8 cellular contexts compared by ENCODE assay signal in genomic region chr10:3852147-3852904, GRCh38.
A peak's percentile ranks its signal among the peaks of the same experiment; 100 is the strongest.
DNase-seq lines count a peak whose midpoint lies in the region; FAIRE-seq and TF ChIP-seq lines count a peak whose summit lies in the region.

No MANE protein-coding gene starts in this region.

- H3K9me3 ChIP-seq in H1 (ENCODE audit: insufficient read depth in 2 of 2, low read depth in 1 of 2, low read length in 1 of 2) = no peaks in the 10 kb centered on the region

- no peak overlapping the region for H3K23ac ChIP-seq in H1 (ENCODE audit: insufficient read length)

- H4K5ac ChIP-seq in H1 (ENCODE audit: insufficient read length, low read depth, low read length) = no peak overlapping the region

- no peak overlapping the region for H3K27ac ChIP-seq in H1 (ENCODE audit: low read depth, low read length)

- H3K9me3 Mint-ChIP-seq in stimulated activated naive CD8-positive, alpha-beta T cell treated with anti-CD3 and anti-CD28 coated beads, Interleukin-15, Interleukin-2, amounts not matched to agents 100 ng/mL and 50 ng/mL, for 24 hours = no peaks in the 10 kb centered on the region

- no peaks in the 10 kb centered on the region for H3K27me3 Mint-ChIP-seq in stimulated activated naive CD8-positive, alpha-beta T cell treated with anti-CD3 and anti-CD28 coated beads, Interleukin-15, Interleukin-2, amounts not matched to agents 100 ng/mL and 50 ng/mL, for 24 hours

- CTCF ChIA-PET in H1 (lab: Charles Lee; ENCODE audit: partially characterized antibody) = interaction anchor here (1.1 to 1.5 kb wide), 2 partner anchors 37 to 142 kb away, joined by 3 read pairs; no protein-coding TSS in a partner anchor

- no peak overlapping the region for H4K91ac ChIP-seq in H1 (replicated peaks; ENCODE audit: insufficient read length, low read length)

- no peaks in the 10 kb centered on the region for H3K36me3 ChIP-seq in H1 (ENCODE audit: control insufficient read depth in 2 of 4, insufficient read depth in 4 of 4, low read length in 3 of 4)

- TF ChIP-seq RAD21 in H1 (IDR thresholded peaks at IDR 0.05 in 1 of 2, conservative IDR thresholded peaks at IDR 0.05 in 1 of 2; ENCODE audit: low read depth in 2 of 2, low read length in 2 of 2) = no peak

- H2BK15ac ChIP-seq in H1 (ENCODE audit: low read length) = no peak overlapping the region

- no peak overlapping the region for H3K56ac ChIP-seq in H1 (replicated peaks; ENCODE audit: insufficient read length, low read depth, low read length)

- H2AFZ ChIP-seq in H1 (ENCODE audit: low read length) = 0 out of 2 replicates have a peak overlapping the region, but pooled peaks have one; percentile 7

- no peak overlapping the region for H3K4me3 ChIP-seq in H1 (ENCODE audit: extremely low read depth in 1 of 4, insufficient read depth in 2 of 4, low read depth in 3 of 4, low read length in 4 of 4)

- TF ChIP-seq EP300 in H1 (IDR thresholded peaks at IDR 0.05; ENCODE audit: borderline replicate concordance in 1 of 2, low read depth in 2 of 2, low read length in 2 of 2) = no peak

- H3K9ac ChIP-seq in H1 (replicated peaks in 1 of 4; ENCODE audit: extremely low read depth in 1 of 4, low read depth in 3 of 4, low read length in 3 of 4) = no peak overlapping the region

- H2BK20ac ChIP-seq in H1 (ENCODE audit: low read length) = no peak overlapping the region

- DNase-seq in GM12891 (ENCODE audit: insufficient read length, low spot score) = no peak
- peak; percentile 100 for DNase-seq in HCEC 1CT
- DNase-seq in LoVo (ENCODE audit: low spot score) = peak; percentile 98
- DNase-seq in activated CD4-positive, CD25-positive, alpha-beta regulatory T cell treated with anti-CD3 and anti-CD28 coated beads, Interleukin-2, amount 50 U/mL, for 72 hours = peak; percentile 54
- DNase-seq in H1 (ENCODE audit: low read depth in 1 of 2, low spot score in 2 of 2) = peak in 1 of 2 experiments; percentile 17
- DNase-seq in mucosa of gallbladder (ENCODE audit: low spot score) = peak; percentile 95
- DNase-seq in KG1 (lab: John Stamatoyannopoulos, UW) = no peak

- peaks cover 0 to 3% (median 2%) of the 10 kb centered on the region in 4 experiments; a peak in 3 of 7 replicates for H3K4me1 ChIP-seq in H1 (replicated peaks in 1 of 4; ENCODE audit: control insufficient read depth in 3 of 4, insufficient read depth in 4 of 4, low read length in 3 of 4)

- no peak for TF ChIP-seq CTCF in H1 (IDR thresholded peaks at IDR 0.05; ENCODE audit: control extremely low read depth in 1 of 3, insufficient read depth in 1 of 3, low read depth in 1 of 3, low read length in 3 of 3)

- peaks cover 4% of the 10 kb centered on the region for H3K36me3 Mint-ChIP-seq in stimulated activated naive CD8-positive, alpha-beta T cell treated with anti-CD3 and anti-CD28 coated beads, Interleukin-15, Interleukin-2, amounts not matched to agents 100 ng/mL and 50 ng/mL, for 24 hours (ENCODE audit: low read depth)

- no peaks in the 10 kb centered on the region for H3K79me1 ChIP-seq in H1 (ENCODE audit: low read depth, low read length)

- peak; percentile 82 for FAIRE-seq in GM12891 (lab: Jason Lieb, UNC)
- FAIRE-seq in H1 (lab: Jason Lieb, UNC) = no peak

- no peak overlapping the region for H3K14ac ChIP-seq in H1 (ENCODE audit: insufficient read length)

- peaks cover 53% of the 10 kb centered on the region for H3K4me1 Mint-ChIP-seq in stimulated activated naive CD8-positive, alpha-beta T cell treated with anti-CD3 and anti-CD28 coated beads, Interleukin-15, Interleukin-2, amounts not matched to agents 100 ng/mL and 50 ng/mL, for 24 hours (ENCODE audit: low read depth)

- H2BK12ac ChIP-seq in H1 (ENCODE audit: low read depth, low read length) = no peak overlapping the region; the same call in 1 of the 2 replicates

- no peaks in the 10 kb centered on the region for H3K79me2 ChIP-seq in H1 (ENCODE audit: control insufficient read depth in 1 of 2, insufficient read depth in 2 of 2, low read length in 2 of 2)

- H2BK120ac ChIP-seq in H1 (replicated peaks; ENCODE audit: low read depth, low read length) = no peak overlapping the region

- peak overlapping the region; percentile 93 for H3K27ac Mint-ChIP-seq in stimulated activated naive CD8-positive, alpha-beta T cell treated with anti-CD3 and anti-CD28 coated beads, Interleukin-15, Interleukin-2, amounts not matched to agents 100 ng/mL and 50 ng/mL, for 24 hours

- peak overlapping the region; percentile 65 for H3K4me3 Mint-ChIP-seq in stimulated activated naive CD8-positive, alpha-beta T cell treated with anti-CD3 and anti-CD28 coated beads, Interleukin-15, Interleukin-2, amounts not matched to agents 100 ng/mL and 50 ng/mL, for 24 hours

- no peak overlapping the region for H2BK5ac ChIP-seq in H1 (ENCODE audit: low read depth, low read length)

- POLR2A ChIA-PET in H1 (lab: Charles Lee; ENCODE audit: partially characterized antibody) = interaction anchor here (0.7 kb wide), 1 partner anchor 52 kb away, joined by 3 read pairs; no protein-coding TSS in a partner anchor

- H3K23me2 ChIP-seq in H1 (ENCODE audit: low read depth, low read length) = no peaks in the 10 kb centered on the region

- no peak for TF ChIP-seq POLR2A in GM12891 (IDR thresholded peaks at IDR 0.05; ENCODE audit: low read depth, low read length)
- TF ChIP-seq POLR2A in H1 (IDR thresholded peaks at IDR 0.05; ENCODE audit: control extremely low read depth in 1 of 2, low read depth in 2 of 2, low read length in 2 of 2) = no peak

- 88% methylated on average over 10 of the region's 10 CpGs; no CpG with 5 or more reads in 1 of the 2 experiments for WGBS in H1 (ENCODE audit: extremely low coverage in 1 of 2, insufficient coverage in 1 of 2, insufficient read length in 1 of 2, insufficient replicate concordance in 2 of 2, low coverage in 1 of 2, low lambda C conversion rate in 2 of 2, missing lambda C conversion rate in 1 of 2), 2 experiments

- H3K18ac ChIP-seq in H1 (ENCODE audit: extremely low read depth, low read length) = no peak overlapping the region

- H3K4ac ChIP-seq in H1 (replicated peaks; ENCODE audit: insufficient read length, low read depth, low read length) = no peak overlapping the region

- no peak overlapping the region for H2AK5ac ChIP-seq in H1 (ENCODE audit: low read depth, low read length)

- H4K20me1 ChIP-seq in H1 (replicated peaks in 1 of 2; ENCODE audit: control insufficient read depth in 1 of 2, insufficient read depth in 2 of 2, low read length in 2 of 2) = no peaks in the 10 kb centered on the region

- no peak overlapping the region for H4K8ac ChIP-seq in H1 (ENCODE audit: extremely low read depth, insufficient read depth, low read length)

- no peaks in the 10 kb centered on the region for H3K27me3 ChIP-seq in H1 (replicated peaks in 1 of 4; ENCODE audit: control insufficient read depth in 3 of 4, extremely low read depth in 1 of 4, insufficient read depth in 3 of 4, low read length in 3 of 4)

- no peak overlapping the region for H3K4me2 ChIP-seq in H1 (ENCODE audit: insufficient read depth in 1 of 2, low read depth in 2 of 2, low read length in 2 of 2)

TF ChIP-seq in GM12891, 5 proteins besides CTCF, POLR2A, EP300 and RAD21:
- TF ChIP-seq POU2F2 (IDR thresholded peaks at IDR 0.05; ENCODE audit: low read depth, low read length) (no peak), PAX5 (IDR thresholded peaks at IDR 0.05; ENCODE audit: insufficient read depth, low read length, severe bottlenecking) (no peak), POLR2AphosphoS5 (IDR thresholded peaks at IDR 0.05; ENCODE audit: low read depth, low read length) (no peak), SPI1 (IDR thresholded peaks at IDR 0.05; ENCODE audit: low read depth, low read length) (no peak)

TF ChIP-seq in H1, 55 proteins besides CTCF, POLR2A, EP300 and RAD21:
- TF ChIP-seq HDAC2 (IDR thresholded peaks at IDR 0.05; ENCODE audit: borderline replicate concordance in 1 of 2, low read depth in 2 of 2, low read length in 2 of 2) (no peak), SAP30 (IDR thresholded peaks at IDR 0.05; ENCODE audit: insufficient read depth, insufficient replicate concordance, low read length) (no peak), CHD1 (IDR thresholded peaks at IDR 0.05; ENCODE audit: low read depth, low read length) (no peak), TAF7 (optimal IDR thresholded peaks at IDR 0.05; ENCODE audit: borderline replicate concordance, low read depth, low read length) (no peak), SP4 (IDR thresholded peaks at IDR 0.05; ENCODE audit: low read length) (no peak), ASH2L (IDR thresholded peaks at IDR 0.05; ENCODE audit: low read length) (no peak), KDM4A (IDR thresholded peaks at IDR 0.05; ENCODE audit: low read depth, low read length, severe bottlenecking) (no peak), TBP (IDR thresholded peaks at IDR 0.05; ENCODE audit: low read depth, low read length) (no peak), SP1 (IDR thresholded peaks at IDR 0.05; ENCODE audit: low read depth, low read length) (no peak), SIN3A (conservative IDR thresholded peaks at IDR 0.05 in 1 of 2, IDR thresholded peaks at IDR 0.05 in 1 of 2; ENCODE audit: low read depth in 1 of 2, low read length in 2 of 2) (no peak), EZH2 (IDR thresholded peaks at IDR 0.05; ENCODE audit: low read depth, low read length, severe bottlenecking) (no peak), CREB1 (IDR thresholded peaks at IDR 0.05) (no peak), EGR1 (IDR thresholded peaks at IDR 0.05; ENCODE audit: borderline replicate concordance, low read depth, low read length) (no peak)
- TF ChIP-seq, protein P1, sequence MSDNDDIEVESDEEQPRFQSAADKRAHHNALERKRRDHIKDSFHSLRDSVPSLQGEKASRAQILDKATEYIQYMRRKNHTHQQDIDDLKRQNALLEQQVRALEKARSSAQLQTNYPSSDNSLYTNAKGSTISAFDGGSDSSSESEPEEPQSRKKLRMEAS (IDR thresholded peaks at IDR 0.05) = no peak

Comparison
In these comparisons a context has a peak if more than half of its experiments do, and no peak if none do; other contexts are left out.
1. DNase-seq: peak in HCEC 1CT (single experiment), LoVo (single experiment), activated CD4-positive, CD25-positive, alpha-beta regulatory T cell treated with anti-CD3 and anti-CD28 coated beads, Interleukin-2, amount 50 U/mL, for 72 hours (single experiment) and mucosa of gallbladder (single experiment); none in GM12891 (single experiment) and KG1 (single experiment).